In genomic region chr2:240434728-240435456, GRCh38 we compare ENCODE assay signal across 8 cellular contexts. TPM values are rescaled to one million over a fixed set of nuclear protein-coding genes. Genes with fewer than 3 reads are reported as not detected.
DNase-seq lines count a peak whose midpoint lies in the region; ATAC-seq lines count a peak whose summit lies in the region.

No MANE protein-coding gene starts in this region.

- peaks cover 13% of the 10 kb centered on the region for H3K4me1 ChIP-seq in effector memory CD4-positive, alpha-beta T cell (ENCODE audit: control insufficient read depth, insufficient read depth, low read length, poor library complexity, severe bottlenecking)

- no peaks in the 10 kb centered on the region for H3K9me3 ChIP-seq in effector memory CD4-positive, alpha-beta T cell (ENCODE audit: control insufficient read depth, low read length)

- peak; percentile 50 for DNase-seq in NCI-H524 treated with DMSO at 0.1 percent for 48 hours (lab: John Stamatoyannopoulos, UW)
- peak; percentile 74 to 78 for DNase-seq in activated CD8-positive, alpha-beta memory T cell treated with anti-CD3 and anti-CD28 coated beads for 4 hours (ENCODE audit: low read depth in 2 of 2)
- peak; percentile 78 to 86 (median 80) for DNase-seq in effector memory CD4-positive, alpha-beta T cell
- DNase-seq in medulla oblongata (ENCODE audit: extremely low spot score) = peak; percentile 86
- peak; percentile 67 to 86 (median 68) for DNase-seq in stimulated activated CD4-positive, alpha-beta T cell treated with anti-CD3 and anti-CD28 coated beads, TNF-alpha, amount 100 ng/mL, for 48 hours (ENCODE audit: low read depth in 3 of 3)
- no peak for DNase-seq in mesenteric fat pad (ENCODE audit: low spot score)

- H3K4me3 ChIP-seq in effector memory CD4-positive, alpha-beta T cell (ENCODE audit: insufficient read depth, low read depth, low read length, poor library complexity, severe bottlenecking) = peak overlapping the region; percentile 63

- no peaks in the 10 kb centered on the region for H3K36me3 ChIP-seq in effector memory CD4-positive, alpha-beta T cell (ENCODE audit: control insufficient read depth, insufficient read depth, low read length)

- ATAC-seq in GM18502 (IDR thresholded peaks at IDR 0.05; ENCODE audit: poor library complexity, unreplicated experiment) = peak; percentile 69
- ATAC-seq in HG03045 (IDR thresholded peaks at IDR 0.05; ENCODE audit: unreplicated experiment) = peak; percentile 46

- peaks cover 13% of the 10 kb centered on the region for H3K27me3 ChIP-seq in effector memory CD4-positive, alpha-beta T cell (replicated peaks; ENCODE audit: control insufficient read depth, insufficient read depth, low read length, poor library complexity, severe bottlenecking)

- peak overlapping the region; percentile 18 for H3K27ac ChIP-seq in effector memory CD4-positive, alpha-beta T cell (ENCODE audit: insufficient read depth, low read length, poor library complexity, severe bottlenecking)

RNA-seq across cellular contexts. Expression of gene GPC1, which starts 0.6 kb away (rescaled TPM):
- total RNA-seq in mesenteric fat pad = 82.5 TPM
